ENCODE assay signal across 26 cellular contexts in the genomic region with DNA sequence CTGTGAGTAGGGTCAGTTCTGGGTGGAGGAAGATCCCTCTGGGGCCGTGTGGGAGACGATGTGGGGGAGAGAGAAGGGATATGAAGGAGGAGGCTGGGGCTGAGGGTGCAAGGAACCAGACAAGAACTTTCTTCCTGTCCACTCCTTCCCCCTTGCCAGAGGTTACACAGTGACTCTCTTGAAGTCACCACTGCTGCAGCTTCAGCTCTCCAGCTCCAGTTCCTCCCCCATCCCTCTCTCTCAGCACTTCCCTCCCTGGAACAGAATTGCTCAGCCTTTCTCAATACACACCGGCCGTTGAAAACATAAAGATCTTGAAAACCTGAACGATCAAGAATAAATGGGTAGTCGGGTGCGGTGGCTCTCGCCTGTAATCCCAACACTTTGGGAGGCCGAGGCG. TPM values are rescaled to one million over a fixed set of nuclear protein-coding genes. Genes with fewer than 3 reads are reported as not detected.
DNase-seq lines count a peak whose midpoint lies in the region; ATAC-seq, FAIRE-seq and TF ChIP-seq lines count a peak whose summit lies in the region.
"Had no signal": no experiment of that assay in that cellular context is flagged by ENCODE, and none has a peak within 500 bp of the region (broad histone marks: within the 10 kb centered on the region; RNA-seq: fewer than 3 reads in every experiment).

No MANE protein-coding gene starts in this region.

- peaks cover 6% of the 10 kb centered on the region; the same call in 2 of the 3 replicates for H3K36me3 ChIP-seq in K562 (ENCODE audit: control insufficient read depth, insufficient read depth, low read length)
- peaks cover 0 to 63% (median 17%) of the 10 kb centered on the region in 6 donors for H3K36me3 ChIP-seq in spleen
- peaks cover 10% of the 10 kb centered on the region; the same call in 1 of the 2 replicates for H3K36me3 ChIP-seq in SJCRH30
- H3K36me3 ChIP-seq: uterus had no signal

- TF ChIP-seq POLR2A in NB4 (IDR thresholded peaks at IDR 0.05; ENCODE audit: extremely low read depth, insufficient read length) (no peak), K562 (conservative IDR thresholded peaks at IDR 0.05) (no peak), spleen (IDR thresholded peaks at IDR 0.05) (no peak)

- BruUV-seq in K562 (replicated peaks; lab: Mats Ljungman, UMichigan), result no TSS peak

- ATAC-seq in activated CD8-positive, alpha-beta T cell treated with anti-CD3 and anti-CD28 coated beads, Interleukin-2, amount 10 ng/mL, durations not matched to agents 7 days and 5 days, result no peak
- ATAC-seq in activated CD8-positive, alpha-beta T cell treated with anti-CD3 and anti-CD28 coated beads for 36 hours, result no peak
- ATAC-seq in K562, result no peak; the same call in 1 of the 3 replicates
- ATAC-seq in GM19035 (IDR thresholded peaks at IDR 0.05; ENCODE audit: unreplicated experiment), result no peak
- no peak for ATAC-seq in GM21717 (IDR thresholded peaks at IDR 0.05; ENCODE audit: unreplicated experiment)
- ATAC-seq: gastrocnemius medialis; left cardiac atrium; stimulated activated naive CD8-positive, alpha-beta T cell treated with anti-CD3 and anti-CD28 coated beads, Interleukin-15, amount 100 ng/mL, for 72 hours had no signal

- peaks cover 58% of the 10 kb centered on the region for H3K36me3 Mint-ChIP-seq in activated CD8-positive, alpha-beta T cell treated with anti-CD3 and anti-CD28 coated beads, Interleukin-2, amount 10 ng/mL, durations not matched to agents 7 days and 5 days (ENCODE audit: low read depth)
- H3K36me3 Mint-ChIP-seq in activated CD8-positive, alpha-beta T cell treated with anti-CD3 and anti-CD28 coated beads for 36 hours (ENCODE audit: low read depth), result peaks cover 48% of the 10 kb centered on the region

- H4K20me1 ChIP-seq in K562 (replicated peaks; ENCODE audit: control insufficient read depth, insufficient read depth, low read length), result no peaks in the 10 kb centered on the region

- no peak for TF ChIP-seq RAD21 in K562 (CRISPR knock-in tag; conservative IDR thresholded peaks at IDR 0.05 in 1 of 2, IDR thresholded peaks at IDR 0.05 in 1 of 2)

- H3K27me3 Mint-ChIP-seq in activated CD8-positive, alpha-beta T cell treated with anti-CD3 and anti-CD28 coated beads, Interleukin-2, amount 10 ng/mL, durations not matched to agents 7 days and 5 days (ENCODE audit: low read depth), result no peaks in the 10 kb centered on the region
- H3K27me3 Mint-ChIP-seq in activated CD8-positive, alpha-beta T cell treated with anti-CD3 and anti-CD28 coated beads for 36 hours, result no peaks in the 10 kb centered on the region
- H3K27me3 Mint-ChIP-seq: activated CD4-positive, alpha-beta T cell treated with anti-CD3 and anti-CD28 coated beads, Interleukin-2, amount 10 ng/mL, durations not matched to agents 7 days and 5 days; activated naive CD8-positive, alpha-beta T cell treated with anti-CD3 and anti-CD28 coated beads for 36 hours; central memory CD8-positive, alpha-beta T cell; stimulated activated naive CD8-positive, alpha-beta T cell treated with anti-CD3 and anti-CD28 coated beads, Interleukin-15, amount 100 ng/mL, for 72 hours had no signal

- H3K27me3 ChIP-seq in K562 (ENCODE audit: control insufficient read depth in 2 of 2, insufficient read depth in 2 of 2, low read length in 2 of 2) (no peaks in the 10 kb centered on the region), spleen (replicated peaks in 1 of 7) (no peaks in the 10 kb centered on the region), SJCRH30 (no peaks in the 10 kb centered on the region)
- H3K27me3 ChIP-seq: gastrocnemius medialis, hepatocyte, MG63, uterus had no signal

- H3K79me2 ChIP-seq in K562 (ENCODE audit: control insufficient read depth, insufficient read depth, low read length), result peaks cover 7% of the 10 kb centered on the region; the same call in 1 of the 3 replicates

- DNase-seq in activated CD8-positive, alpha-beta T cell treated with anti-CD3 and anti-CD28 coated beads, Interleukin-2, amount 10 ng/mL, durations not matched to agents 7 days and 5 days, result no peak
- no peak for DNase-seq in activated CD8-positive, alpha-beta T cell treated with anti-CD3 and anti-CD28 coated beads for 36 hours
- DNase-seq in NB4 (ENCODE audit: low read depth) (peak; percentile 82), K562 (ENCODE audit: extremely low read depth in 1 of 4, low spot score in 3 of 4) (no peak), spleen (no peak), SJCRH30 (no peak)
- DNase-seq: activated CD4-positive, alpha-beta T cell treated with anti-CD3 and anti-CD28 coated beads, Interleukin-2, amount 10 ng/mL, durations not matched to agents 7 days and 5 days; activated naive CD8-positive, alpha-beta T cell treated with anti-CD3 and anti-CD28 coated beads for 36 hours; AML-193; dermis blood vessel endothelial cell; gastrocnemius medialis; left cardiac atrium; MG63; NCI-H1436; NCI-H446; NCI-H774; stimulated activated naive CD8-positive, alpha-beta T cell treated with anti-CD3 and anti-CD28 coated beads, Interleukin-15, amount 100 ng/mL, for 72 hours; uterus had no signal

- peak overlapping the region; percentile 56 for H3K27ac Mint-ChIP-seq in activated CD8-positive, alpha-beta T cell treated with anti-CD3 and anti-CD28 coated beads, Interleukin-2, amount 10 ng/mL, durations not matched to agents 7 days and 5 days
- no peak overlapping the region for H3K27ac Mint-ChIP-seq in activated CD8-positive, alpha-beta T cell treated with anti-CD3 and anti-CD28 coated beads for 36 hours
- H3K27ac Mint-ChIP-seq: activated naive CD8-positive, alpha-beta T cell treated with anti-CD3 and anti-CD28 coated beads for 36 hours had no signal

- H3K4me1 ChIP-seq in K562 (replicated peaks in 1 of 2; ENCODE audit: control insufficient read depth in 2 of 2, insufficient read depth in 2 of 2, low read length in 2 of 2), result peaks cover 4 to 17% of the 10 kb centered on the region in 2 experiments; a peak in 3 of 5 replicates
- peaks cover 9 to 48% (median 23%) of the 10 kb centered on the region in 6 donors for H3K4me1 ChIP-seq in spleen
- no peaks in the 10 kb centered on the region for H3K4me1 ChIP-seq in SJCRH30
- H3K4me1 ChIP-seq: uterus had no signal

- intact Hi-C loops in activated CD8-positive, alpha-beta T cell treated with anti-CD3 and anti-CD28 coated beads for 36 hours (cut with micrococcal nuclease), result no loop called here
- intact Hi-C loops in K562 (cut with micrococcal nuclease) (no loop called here), spleen (cut with DNase I; ENCODE audit: low total_unique reads) (no loop called here)

- no peak for FAIRE-seq in K562 (lab: Jason Lieb, UNC)
- FAIRE-seq: A204.1, endometrium, H54 had no signal

- peak overlapping the region in 1 of 2 experiments; percentile 83; a peak in 1 of 4 replicates for H3K9ac ChIP-seq in K562 (ENCODE audit: insufficient read depth in 1 of 2, low read depth in 2 of 2, low read length in 2 of 2)

- POLR2A ChIA-PET in activated CD8-positive, alpha-beta T cell treated with anti-CD3 and anti-CD28 coated beads, Interleukin-2, amount 10 ng/mL, durations not matched to agents 7 days and 5 days (lab: Charles Lee), result no interaction called here
- POLR2A ChIA-PET in activated CD8-positive, alpha-beta T cell treated with anti-CD3 and anti-CD28 coated beads for 36 hours (lab: Charles Lee), result interaction anchor here (0.6 to 0.7 kb wide), 2 partner anchors 49 to 52 kb away, joined by 3 to 5 read pairs; no protein-coding TSS in a partner anchor
- POLR2A ChIA-PET in K562 (lab: Yijun Ruan, JAX), result no interaction called here

- H3K4me2 ChIP-seq in K562 (ENCODE audit: insufficient read depth, low read length), result no peak overlapping the region
- H3K4me2 ChIP-seq: hepatocyte had no signal

- no peak for TF ChIP-seq EP300 in K562 (IDR thresholded peaks at IDR 0.05; ENCODE audit: low read length)

- H2AFZ ChIP-seq in K562 (ENCODE audit: low read depth, low read length), result no peak overlapping the region
- H2AFZ ChIP-seq: hepatocyte had no signal

- H3K9me3 ChIP-seq in K562 (replicated peaks; ENCODE audit: control insufficient read depth, insufficient read depth, low read depth, low read length) (no peaks in the 10 kb centered on the region), spleen (peaks cover 0 to 2% (median 0%) of the 10 kb centered on the region in 8 donors), SJCRH30 (replicated peaks) (no peaks in the 10 kb centered on the region)
- H3K9me3 ChIP-seq: gastrocnemius medialis, uterus had no signal

- 67% methylated on average over 10 of the region's 10 CpGs for WGBS in K562 (ENCODE audit: insufficient coverage, low coverage, missing lambda C conversion rate)
- whole genome bisulfite sequencing in spleen, 5 donors, result 60 to 85% (median 68%) methylated on average over 8 to 10 of the region's 10 CpGs

- peaks cover 26% of the 10 kb centered on the region for H3K4me1 Mint-ChIP-seq in activated CD8-positive, alpha-beta T cell treated with anti-CD3 and anti-CD28 coated beads, Interleukin-2, amount 10 ng/mL, durations not matched to agents 7 days and 5 days (ENCODE audit: low read depth)
- H3K4me1 Mint-ChIP-seq in activated CD8-positive, alpha-beta T cell treated with anti-CD3 and anti-CD28 coated beads for 36 hours (ENCODE audit: low read depth), result peaks cover 13% of the 10 kb centered on the region

- no peak for TF ChIP-seq CTCF in activated CD8-positive, alpha-beta T cell treated with anti-CD3 and anti-CD28 coated beads for 36 hours (IDR thresholded peaks at IDR 0.05)
- TF ChIP-seq CTCF in NB4 (IDR thresholded peaks at IDR 0.05; ENCODE audit: low read depth, low read length), result no peak
- no peak for TF ChIP-seq CTCF in K562 (IDR thresholded peaks at IDR 0.05 in 2 of 3, conservative IDR thresholded peaks at IDR 0.05 in 1 of 3; ENCODE audit: insufficient read depth in 2 of 3, low read depth in 1 of 3, low read length in 3 of 3)
- no peak for TF ChIP-seq CTCF in spleen (IDR thresholded peaks at IDR 0.05 in 8 of 11, conservative IDR thresholded peaks at IDR 0.05 in 3 of 11)

- H3K9me1 ChIP-seq in K562 (ENCODE audit: control insufficient read depth, insufficient read depth, low read length), result no peaks in the 10 kb centered on the region

- in situ Hi-C loops in K562 (cut with MboI), result no loop called here

- H3K9me3 Mint-ChIP-seq in activated CD8-positive, alpha-beta T cell treated with anti-CD3 and anti-CD28 coated beads, Interleukin-2, amount 10 ng/mL, durations not matched to agents 7 days and 5 days (ENCODE audit: insufficient read depth), result no peaks in the 10 kb centered on the region
- H3K9me3 Mint-ChIP-seq in activated CD8-positive, alpha-beta T cell treated with anti-CD3 and anti-CD28 coated beads for 36 hours, result peaks cover 2% of the 10 kb centered on the region
- H3K9me3 Mint-ChIP-seq: activated naive CD8-positive, alpha-beta T cell treated with anti-CD3 and anti-CD28 coated beads for 36 hours; central memory CD8-positive, alpha-beta T cell; stimulated activated naive CD8-positive, alpha-beta T cell treated with anti-CD3 and anti-CD28 coated beads, Interleukin-15, amount 100 ng/mL, for 72 hours had no signal

- H3K4me3 ChIP-seq in NB4 (ENCODE audit: low read depth, low read length), result no peak overlapping the region
- no peak overlapping the region for H3K4me3 ChIP-seq in K562
- H3K4me3 ChIP-seq in spleen, result no peak overlapping the region
- no peak overlapping the region for H3K4me3 ChIP-seq in SJCRH30
- H3K4me3 ChIP-seq: gastrocnemius medialis, hepatocyte, MG63, uterus had no signal

- no peak overlapping the region for H3K27ac ChIP-seq in K562 (ENCODE audit: extremely low read depth, low read depth, low read length)
- peak overlapping the region in 6 of 8 donors; percentile 15 to 63 (median 50) for H3K27ac ChIP-seq in spleen
- H3K27ac ChIP-seq in SJCRH30, result no peak overlapping the region
- H3K27ac ChIP-seq: gastrocnemius medialis, hepatocyte, uterus, VCaP had no signal

- H3K4me3 Mint-ChIP-seq in activated CD8-positive, alpha-beta T cell treated with anti-CD3 and anti-CD28 coated beads, Interleukin-2, amount 10 ng/mL, durations not matched to agents 7 days and 5 days, result no peak overlapping the region
- H3K4me3 Mint-ChIP-seq in activated CD8-positive, alpha-beta T cell treated with anti-CD3 and anti-CD28 coated beads for 36 hours, result no peak overlapping the region
- H3K4me3 Mint-ChIP-seq: activated CD4-positive, alpha-beta T cell treated with anti-CD3 and anti-CD28 coated beads, Interleukin-2, amount 10 ng/mL, durations not matched to agents 7 days and 5 days; activated naive CD8-positive, alpha-beta T cell treated with anti-CD3 and anti-CD28 coated beads for 36 hours; central memory CD8-positive, alpha-beta T cell; stimulated activated naive CD8-positive, alpha-beta T cell treated with anti-CD3 and anti-CD28 coated beads, Interleukin-15, amount 100 ng/mL, for 72 hours had no signal

- CTCF ChIA-PET in activated CD8-positive, alpha-beta T cell treated with anti-CD3 and anti-CD28 coated beads, Interleukin-2, amount 10 ng/mL, durations not matched to agents 7 days and 5 days (lab: Charles Lee), result no interaction called here
- CTCF ChIA-PET in activated CD8-positive, alpha-beta T cell treated with anti-CD3 and anti-CD28 coated beads for 36 hours (lab: Charles Lee), result interaction anchor here (2.5 kb wide), 1 partner anchor 19 kb away, joined by 12 read pairs; no protein-coding TSS in a partner anchor
- CTCF ChIA-PET in K562 (lab: Yijun Ruan, JAX; ENCODE audit: low intra/inter-chr PET ratio), result no interaction called here

RNA-seq across cellular contexts. Expression of a gene that starts 5.1 kb away (rescaled TPM):
- 10 to 100 TPM in 1 of 2 experiments, 1 to 10 TPM in 1; 9.0 to 10.3 TPM for total RNA-seq in activated CD8-positive, alpha-beta T cell treated with anti-CD3 and anti-CD28 coated beads, Interleukin-2, amount 10 ng/mL, durations not matched to agents 7 days and 5 days
- total RNA-seq in activated CD8-positive, alpha-beta T cell treated with anti-CD3 and anti-CD28 coated beads for 36 hours, result 1 to 10 TPM; 8.4 to 9.5 TPM
- 0.35 and 0.74 TPM in 2 replicates for total RNA-seq in K562 (2011; cell fraction: chromatin; rRNA removed; ENCODE audit: low replicate concordance)
- total RNA-seq in K562 (2011; cell fraction: nucleolus; rRNA removed), result 0.53 and 1.0 TPM in 2 replicates
- 0.29 and 1.9 TPM in 2 replicates for total RNA-seq in K562 (2011; cell fraction: nucleoplasm; rRNA removed)
- total RNA-seq in K562 (2014; rRNA removed) (0.50 and 0.73 TPM in 2 replicates), K562 (2014; rRNA removed; fragmentation: Illumina TruSeq; extraction: Trizol) (0.11 and 0.13 TPM in 2 replicates), K562 (2015; rRNA removed; fragmentation: Illumina TruSeq; extraction: Trizol) (0.11 and 0.36 TPM in 2 replicates), K562 (2021) (1.4 TPM in 2 replicates), spleen (1 to 10 TPM; 1.3 to 9.3 (median 5.2) TPM)
- polyA plus RNA-seq in K562 (2011; rRNA removed) (0.06 and 0.09 TPM in 2 replicates), K562 (2014; fragmentation: Illumina TruSeq; extraction: Trizol) (0.33 and 0.58 TPM in 2 replicates), K562 (2014; fragmentation: Nextera tagmentation; extraction: Ambion mirVana) (under 1 TPM in 1 of 2 experiments, not detected in 1; 0.04 TPM), K562 (2014; rRNA removed) (0.82 and 0.94 TPM in 2 replicates), spleen (1 to 10 TPM; 1.6 to 4.3 (median 2.0) TPM)
- polyA plus RNA-seq in K562 (2011; cell fraction: cytosol; rRNA removed), result 0.21 and 0.57 TPM in 2 replicates
- polyA plus RNA-seq in K562 (2011; cell fraction: nucleus; rRNA removed), result 0.15 and 0.51 TPM in 2 replicates
- polyA plus RNA-seq in K562 (2012), result 1.8 and 2.8 TPM in 2 replicates
- 0.09 and 0.11 TPM in 2 replicates for polyA minus RNA-seq in K562 (2011; rRNA and poly(A)+ RNA removed)
- 0.73 and 1.7 TPM in 2 replicates for polyA minus RNA-seq in K562 (2011; cell fraction: cytosol; rRNA and poly(A)+ RNA removed)
- polyA minus RNA-seq in K562 (2011; cell fraction: nucleus; rRNA and poly(A)+ RNA removed), result 0.40 and 0.44 TPM in 2 replicates
- 0.89 and 1.1 TPM in 2 replicates for total RNA-seq in SJCRH30 (2014; rRNA removed; shearing (Covaris generic))

RNA-seq across cellular contexts. Expression of a gene that starts 5.4 kb away (rescaled TPM):
- total RNA-seq in activated CD8-positive, alpha-beta T cell treated with anti-CD3 and anti-CD28 coated beads, Interleukin-2, amount 10 ng/mL, durations not matched to agents 7 days and 5 days, result 100 to 1,000 TPM; 190 to 198 TPM
- 100 to 1,000 TPM; 181 to 188 TPM for total RNA-seq in activated CD8-positive, alpha-beta T cell treated with anti-CD3 and anti-CD28 coated beads for 36 hours
- total RNA-seq in K562 (2011; cell fraction: chromatin; rRNA removed; ENCODE audit: low replicate concordance), result 141 and 259 TPM in 2 replicates
- total RNA-seq in K562 (2011; cell fraction: nucleolus; rRNA removed), result 126 and 137 TPM in 2 replicates
- total RNA-seq in K562 (2011; cell fraction: nucleoplasm; rRNA removed), result 101 and 111 TPM in 2 replicates
- total RNA-seq in K562 (2014; rRNA removed) (111 and 114 TPM in 2 replicates), K562 (2014; rRNA removed; fragmentation: Illumina TruSeq; extraction: Trizol) (50.7 and 65.3 TPM in 2 replicates), K562 (2015; rRNA removed; fragmentation: Illumina TruSeq; extraction: Trizol) (70.4 and 75.5 TPM in 2 replicates), K562 (2021) (83.0 and 87.6 TPM in 2 replicates), spleen (10 to 100 TPM; 26.5 to 44.7 (median 33.5) TPM)
- polyA plus RNA-seq in K562 (2011; rRNA removed) (49.9 and 74.6 TPM in 2 replicates), K562 (2014; fragmentation: Illumina TruSeq; extraction: Trizol) (71.1 and 75.8 TPM in 2 replicates), K562 (2014; fragmentation: Nextera tagmentation; extraction: Ambion mirVana) (10 to 100 TPM in 1 of 2 experiments, 1 to 10 TPM in 1; 9.6 to 11.0 TPM), K562 (2014; rRNA removed) (82.1 and 101 TPM in 2 replicates), spleen (10 to 100 TPM; 44.1 to 68.4 (median 49.1) TPM)
- polyA plus RNA-seq in K562 (2011; cell fraction: cytosol; rRNA removed), result 47.6 and 48.1 TPM in 2 replicates
- 197 and 264 TPM in 2 replicates for polyA plus RNA-seq in K562 (2011; cell fraction: nucleus; rRNA removed)
- 97.1 and 97.7 TPM in 2 replicates for polyA plus RNA-seq in K562 (2012)
- 59.9 and 62.9 TPM in 2 replicates for polyA minus RNA-seq in K562 (2011; rRNA and poly(A)+ RNA removed)
- 33.3 and 44.0 TPM in 2 replicates for polyA minus RNA-seq in K562 (2011; cell fraction: cytosol; rRNA and poly(A)+ RNA removed)
- 75.4 and 82.3 TPM in 2 replicates for polyA minus RNA-seq in K562 (2011; cell fraction: nucleus; rRNA and poly(A)+ RNA removed)
- 57.0 and 72.7 TPM in 2 replicates for total RNA-seq in SJCRH30 (2014; rRNA removed; shearing (Covaris generic))

Comparison
In these comparisons a context has a peak if more than half of its experiments do, and no peak if none do; other contexts are left out.
1. H3K27ac ChIP-seq: peak in spleen (6 of 8); none in K562 (single experiment) and SJCRH30 (single experiment).